ENCODE assay signal across 33 cellular contexts in genomic region chr2:73264783-73265182, GRCh38. TPM values are rescaled to one million over a fixed set of nuclear protein-coding genes. Genes with fewer than 3 reads are reported as not detected.
"Had no signal": no experiment of that assay in that cellular context is flagged by ENCODE, and none has a peak within 500 bp of the region (broad histone marks: within the 10 kb centered on the region; RNA-seq: fewer than 3 reads in every experiment).

No MANE protein-coding gene starts in this region.

- H3K27ac ChIP-seq: body of pancreas, esophagus muscularis mucosa, foreskin keratinocyte, gastrocnemius medialis had no signal

- H3K36me3 ChIP-seq: gastrocnemius medialis had no signal

- H3K4me3 ChIP-seq: body of pancreas, esophagus muscularis mucosa, gastrocnemius medialis had no signal

- DNase-seq: activated CD4-positive, alpha-beta memory T cell treated with anti-CD3 and anti-CD28 coated beads for 36 hours; activated CD4-positive, alpha-beta T cell treated with anti-CD3 and anti-CD28 coated beads for 36 hours; activated CD4-positive, alpha-beta T cell treated with anti-CD3 and anti-CD28 coated beads, Interleukin-2, amount 10 ng/mL, durations not matched to agents 24 days and 14 days; activated CD4-positive, CD25-positive, alpha-beta regulatory T cell; activated CD4-positive, CD25-positive, alpha-beta regulatory T cell treated with anti-CD3 and anti-CD28 coated beads, Interleukin-2, amount 50 U/mL, for 72 hours; activated CD8-positive, alpha-beta memory T cell treated with anti-CD3 and anti-CD28 coated beads, Interleukin-2, amount 10 ng/mL, durations not matched to agents 7 days and 5 days; activated CD8-positive, alpha-beta memory T cell treated with anti-CD3 and anti-CD28 coated beads, Interleukin-2, amount 50 U/mL, for 4 hours; activated CD8-positive, alpha-beta T cell treated with anti-CD3 and anti-CD28 coated beads, Interleukin-2, amount 10 ng/mL, durations not matched to agents 7 days and 5 days; activated gamma-delta T cell; activated naive CD4-positive, alpha-beta T cell; activated naive CD4-positive, alpha-beta T cell treated with anti-CD3 and anti-CD28 coated beads, Interleukin-2, amount 50 U/mL, for 16 hours; activated T-cell treated with anti-CD3 and anti-CD28 coated beads, Interleukin-2, amount 50 U/mL, for 24 hours; activated T-cell treated with anti-CD3 and anti-CD28 coated beads, Interleukin-2, amount 50 U/mL, for 72 hours; amniotic stem cell; aorta; body of pancreas; caudate nucleus; cortex of kidney; dermis blood vessel endothelial cell; effector CD4-positive, alpha-beta T cell; effector memory CD8-positive, alpha-beta T cell; erythroblast; foreskin keratinocyte; gastrocnemius medialis; glutamatergic neuron; SW 1271; T-helper 1 cell; T-helper 17 cell; T1000 had no signal

- H3K27ac Mint-ChIP-seq: activated CD4-positive, alpha-beta memory T cell treated with anti-CD3 and anti-CD28 coated beads for 36 hours; activated CD4-positive, alpha-beta T cell treated with anti-CD3 and anti-CD28 coated beads for 36 hours; activated CD4-positive, alpha-beta T cell treated with anti-CD3 and anti-CD28 coated beads, Interleukin-2, amount 10 ng/mL, durations not matched to agents 24 days and 14 days; activated CD8-positive, alpha-beta memory T cell treated with anti-CD3 and anti-CD28 coated beads, Interleukin-2, amount 10 ng/mL, durations not matched to agents 7 days and 5 days; activated CD8-positive, alpha-beta T cell treated with anti-CD3 and anti-CD28 coated beads, Interleukin-2, amount 10 ng/mL, durations not matched to agents 7 days and 5 days; activated naive CD8-positive, alpha-beta T cell; activated T-cell treated with anti-CD3 and anti-CD28 coated beads, Interleukin-2, amount 50 U/mL, for 24 hours; activated T-cell treated with anti-CD3 and anti-CD28 coated beads, Interleukin-2, amount 50 U/mL, for 72 hours; effector memory CD8-positive, alpha-beta T cell; T-helper 17 cell; T-helper 2 cell treated with Interferon-gamma antibody and Interleukin-4, amounts not matched to agents 5 μg/mL and 100 μg/mL, for 36 hours had no signal

- H3K4me1 ChIP-seq: foreskin keratinocyte, gastrocnemius medialis had no signal

- H3K9me3 Mint-ChIP-seq: activated CD4-positive, alpha-beta memory T cell treated with anti-CD3 and anti-CD28 coated beads for 36 hours; activated CD4-positive, alpha-beta T cell treated with anti-CD3 and anti-CD28 coated beads, Interleukin-2, amount 10 ng/mL, durations not matched to agents 24 days and 14 days; activated T-cell treated with anti-CD3 and anti-CD28 coated beads, Interleukin-2, amount 50 U/mL, for 24 hours; activated T-cell treated with anti-CD3 and anti-CD28 coated beads, Interleukin-2, amount 50 U/mL, for 72 hours; effector memory CD8-positive, alpha-beta T cell; T-helper 2 cell treated with Interferon-gamma antibody and Interleukin-4, amounts not matched to agents 5 μg/mL and 100 μg/mL, for 36 hours had no signal

- H3K4me3 Mint-ChIP-seq: activated CD4-positive, alpha-beta memory T cell treated with anti-CD3 and anti-CD28 coated beads for 36 hours; activated CD4-positive, alpha-beta T cell treated with anti-CD3 and anti-CD28 coated beads for 36 hours; activated CD4-positive, alpha-beta T cell treated with anti-CD3 and anti-CD28 coated beads, Interleukin-2, amount 10 ng/mL, durations not matched to agents 24 days and 14 days; activated CD8-positive, alpha-beta memory T cell treated with anti-CD3 and anti-CD28 coated beads, Interleukin-2, amount 10 ng/mL, durations not matched to agents 7 days and 5 days; activated CD8-positive, alpha-beta T cell treated with anti-CD3 and anti-CD28 coated beads, Interleukin-2, amount 10 ng/mL, durations not matched to agents 7 days and 5 days; activated naive CD8-positive, alpha-beta T cell; activated T-cell treated with anti-CD3 and anti-CD28 coated beads, Interleukin-2, amount 50 U/mL, for 24 hours; activated T-cell treated with anti-CD3 and anti-CD28 coated beads, Interleukin-2, amount 50 U/mL, for 72 hours; effector memory CD8-positive, alpha-beta T cell; T-helper 17 cell; T-helper 2 cell treated with Interferon-gamma antibody and Interleukin-4, amounts not matched to agents 5 μg/mL and 100 μg/mL, for 36 hours had no signal

- ATAC-seq: activated CD4-positive, alpha-beta T cell treated with anti-CD3 and anti-CD28 coated beads for 36 hours; activated CD8-positive, alpha-beta memory T cell treated with anti-CD3 and anti-CD28 coated beads, Interleukin-2, amount 10 ng/mL, durations not matched to agents 7 days and 5 days; activated CD8-positive, alpha-beta T cell treated with anti-CD3 and anti-CD28 coated beads, Interleukin-2, amount 10 ng/mL, durations not matched to agents 7 days and 5 days; activated T-cell treated with anti-CD3 and anti-CD28 coated beads, Interleukin-2, amount 50 U/mL, for 72 hours; body of pancreas; effector memory CD8-positive, alpha-beta T cell; foreskin keratinocyte; gastrocnemius medialis; T-helper 17 cell had no signal

- H3K27me3 ChIP-seq: foreskin keratinocyte had no signal

- H3K9me3 ChIP-seq: esophagus muscularis mucosa, gastrocnemius medialis had no signal

- H3K27me3 Mint-ChIP-seq: activated CD4-positive, alpha-beta memory T cell treated with anti-CD3 and anti-CD28 coated beads for 36 hours; activated CD4-positive, alpha-beta T cell treated with anti-CD3 and anti-CD28 coated beads for 36 hours; activated CD4-positive, alpha-beta T cell treated with anti-CD3 and anti-CD28 coated beads, Interleukin-2, amount 10 ng/mL, durations not matched to agents 24 days and 14 days; activated CD8-positive, alpha-beta memory T cell treated with anti-CD3 and anti-CD28 coated beads, Interleukin-2, amount 10 ng/mL, durations not matched to agents 7 days and 5 days; activated naive CD8-positive, alpha-beta T cell; activated T-cell treated with anti-CD3 and anti-CD28 coated beads, Interleukin-2, amount 50 U/mL, for 24 hours; effector memory CD8-positive, alpha-beta T cell; T-helper 17 cell had no signal

RNA-seq across cellular contexts. Expression of gene EGR4, which starts 28.6 kb away (rescaled TPM):
- total RNA-seq: activated CD8-positive, alpha-beta T cell treated with anti-CD3 and anti-CD28 coated beads, Interleukin-2, amount 10 ng/mL, durations not matched to agents 7 days and 5 days; aorta; body of pancreas; chondrocyte; dermis blood vessel endothelial cell; foreskin keratinocyte; gastrocnemius medialis had no signal
- polyA plus RNA-seq: aorta, foreskin keratinocyte had no signal
